In genomic region chr6:46246727-46247126, GRCh38 we compare ENCODE assay signal across 26 cellular contexts.
"Had no signal": no experiment of that assay in that cellular context is flagged by ENCODE, and none has a peak within 500 bp of the region (broad histone marks: within the 10 kb centered on the region; RNA-seq: fewer than 3 reads in every experiment).

No MANE protein-coding gene starts in this region.

- H3K27me3 ChIP-seq: brain microvascular endothelial cell, dorsolateral prefrontal cortex, heart left ventricle, hepatocyte had no signal

- H3K9me3 ChIP-seq: heart left ventricle had no signal

- H3K4me2 ChIP-seq: hepatocyte had no signal

- H3K4me3 ChIP-seq: coronary artery, dorsolateral prefrontal cortex, heart left ventricle, hepatocyte had no signal

- H3K27ac ChIP-seq: brain microvascular endothelial cell, coronary artery, hepatocyte had no signal

- DNase-seq: activated CD4-positive, alpha-beta memory T cell treated with anti-CD3 and anti-CD28 coated beads for 36 hours; activated CD4-positive, alpha-beta T cell treated with anti-CD3 and anti-CD28 coated beads for 36 hours; activated CD4-positive, alpha-beta T cell treated with anti-CD3 and anti-CD28 coated beads, Interleukin-2, amount 10 ng/mL, durations not matched to agents 24 days and 14 days; activated CD4-positive, CD25-positive, alpha-beta regulatory T cell; activated CD4-positive, CD25-positive, alpha-beta regulatory T cell treated with anti-CD3 and anti-CD28 coated beads, Interleukin-2, amount 50 U/mL, for 72 hours; activated CD8-positive, alpha-beta memory T cell treated with anti-CD3 and anti-CD28 coated beads, Interleukin-2, amount 10 ng/mL, durations not matched to agents 7 days and 5 days; activated CD8-positive, alpha-beta memory T cell treated with anti-CD3 and anti-CD28 coated beads, Interleukin-2, amount 50 U/mL, for 4 hours; activated CD8-positive, alpha-beta T cell treated with anti-CD3 and anti-CD28 coated beads, Interleukin-2, amount 10 ng/mL, durations not matched to agents 7 days and 5 days; activated gamma-delta T cell; activated naive CD4-positive, alpha-beta T cell; activated naive CD4-positive, alpha-beta T cell treated with anti-CD3 and anti-CD28 coated beads, Interleukin-2, amount 10 ng/mL, durations not matched to agents 7 days and 5 days; activated naive CD8-positive, alpha-beta T cell treated with anti-CD3 and anti-CD28 coated beads, Interleukin-2, amount 10 ng/mL, durations not matched to agents 7 days and 5 days; activated T-cell treated with anti-CD3 and anti-CD28 coated beads, Interleukin-2, amount 50 U/mL, for 24 hours; activated T-cell treated with anti-CD3 and anti-CD28 coated beads, Interleukin-2, amount 50 U/mL, for 72 hours; brain microvascular endothelial cell; dorsolateral prefrontal cortex; effector memory CD4-positive, alpha-beta T cell; endodermal cell; foreskin fibroblast; glutamatergic neuron; heart left ventricle; T-helper 2 cell had no signal

- ATAC-seq: activated CD4-positive, alpha-beta T cell treated with anti-CD3 and anti-CD28 coated beads for 36 hours; activated CD8-positive, alpha-beta memory T cell treated with anti-CD3 and anti-CD28 coated beads, Interleukin-2, amount 10 ng/mL, durations not matched to agents 7 days and 5 days; activated CD8-positive, alpha-beta T cell treated with anti-CD3 and anti-CD28 coated beads, Interleukin-2, amount 10 ng/mL, durations not matched to agents 7 days and 5 days; activated naive CD4-positive, alpha-beta T cell treated with anti-CD3 and anti-CD28 coated beads, Interleukin-2, amount 50 U/mL, for 72 hours; activated T-cell treated with anti-CD3 and anti-CD28 coated beads, Interleukin-2, amount 50 U/mL, for 72 hours; esophagus mucosa; heart left ventricle had no signal

- H3K36me3 ChIP-seq: brain microvascular endothelial cell had no signal
